ENCODE assay signal across 19 cellular contexts in genomic region chr1:74613894-74614293, GRCh38.
DNase-seq lines count a peak whose midpoint lies in the region; ATAC-seq and TF ChIP-seq lines count a peak whose summit lies in the region.
"Had no signal": no experiment of that assay in that cellular context is flagged by ENCODE, and none has a peak within 500 bp of the region (broad histone marks: within the 10 kb centered on the region; RNA-seq: fewer than 3 reads in every experiment).

No MANE protein-coding gene starts in this region.

- no peaks in the 10 kb centered on the region for H4K20me1 ChIP-seq in KMS-11 (ENCODE audit: insufficient read depth)

- TF ChIP-seq CTCF in KMS-11 (conservative IDR thresholded peaks at IDR 0.05; ENCODE audit: low read depth, low read length): no peak

- H3K79me2 ChIP-seq in KMS-11 (ENCODE audit: insufficient read depth, low read depth): no peaks in the 10 kb centered on the region

- H3K27ac ChIP-seq in KMS-11: peak overlapping the region; percentile 85; the same call in 1 of the 2 replicates
- H3K27ac ChIP-seq: A549, C4-2B had no signal

- H3K27me3 ChIP-seq in KMS-11 (ENCODE audit: insufficient read depth, low read depth): no peaks in the 10 kb centered on the region

- peak overlapping the region; percentile 61 for H3K4me2 ChIP-seq in KMS-11
- H3K4me2 ChIP-seq: A549 had no signal

- H3K9ac ChIP-seq in KMS-11: no peak overlapping the region

- no peaks in the 10 kb centered on the region for H3K36me3 ChIP-seq in KMS-11 (ENCODE audit: insufficient read depth)
- H3K36me3 ChIP-seq: HAP-1 had no signal

- no peak for DNase-seq in activated CD4-positive, alpha-beta T cell treated with anti-CD3 and anti-CD28 coated beads, Interleukin-2, amount 50 U/mL, for 48 hours
- DNase-seq in activated naive CD4-positive, alpha-beta T cell treated with anti-CD3 and anti-CD28 coated beads, Interleukin-2, amount 50 U/mL, for 16 hours: no peak
- no peak for DNase-seq in NCI-H1694 (lab: John Stamatoyannopoulos, UW)
- DNase-seq: DND-41, KBM-7, NCI-H1048, NCI-H146, NCI-H510A treated with DMSO at 0.1 percent for 48 hours, SHP77, T-helper 1 cell had no signal

- H2AFZ ChIP-seq in KMS-11 (ENCODE audit: low read depth): no peak overlapping the region

- ATAC-seq in GM18511 (IDR thresholded peaks at IDR 0.05; ENCODE audit: unreplicated experiment) (peak; percentile 59), GM19468 (IDR thresholded peaks at IDR 0.05; ENCODE audit: extremely low read depth, unreplicated experiment) (peak; percentile 35), HG02870 (IDR thresholded peaks at IDR 0.05; ENCODE audit: unreplicated experiment) (peak; percentile 64), HG03196 (IDR thresholded peaks at IDR 0.05; ENCODE audit: unreplicated experiment) (no peak)
- ATAC-seq: A549, SK-N-SH treated with all-trans-retinoic acid at 6 μM for 48 hours had no signal

- H3K4me1 ChIP-seq in KMS-11 (ENCODE audit: low read depth, poor library complexity, severe bottlenecking): peaks cover 54% of the 10 kb centered on the region
- H3K4me1 ChIP-seq: A549, HAP-1 had no signal

- no peak overlapping the region for H3K4me3 ChIP-seq in KMS-11 (IDR thresholded peaks at IDR 0.05; ENCODE audit: insufficient read depth, low read depth, low read length)
- H3K4me3 ChIP-seq: A549, HAP-1 had no signal
